In the genomic region with DNA sequence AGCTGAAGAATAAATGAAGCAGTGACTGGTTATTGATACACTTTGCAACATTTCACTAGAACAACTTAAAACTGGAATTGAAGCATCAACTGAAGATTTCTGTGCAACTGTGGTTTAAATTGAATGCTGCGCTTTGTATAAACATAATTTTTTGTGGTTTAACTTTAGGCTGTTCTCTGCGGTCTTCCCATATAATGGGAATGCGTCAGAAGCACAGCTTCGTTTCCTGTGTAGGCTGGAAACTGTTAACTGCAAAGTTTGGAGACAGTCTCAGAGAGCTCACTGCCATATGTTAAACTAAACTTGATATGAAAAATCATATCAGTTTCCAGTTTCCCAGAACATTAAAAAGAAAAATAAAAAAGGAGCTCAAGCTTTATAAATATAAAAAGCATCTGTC, we compare ENCODE assay signal across 11 cellular contexts.
A peak's percentile ranks its signal among the peaks of the same experiment; 100 is the strongest.
DNase-seq lines count a peak whose midpoint lies in the region; ATAC-seq, FAIRE-seq and TF ChIP-seq lines count a peak whose summit lies in the region.
"Had no signal": no experiment of that assay in that cellular context is flagged by ENCODE, and none has a peak within 500 bp of the region (broad histone marks: within the 10 kb centered on the region; RNA-seq: fewer than 3 reads in every experiment).

No MANE protein-coding gene starts in this region.

- no peak overlapping the region for H3K27ac Mint-ChIP-seq in activated CD8-positive, alpha-beta T cell treated with anti-CD3 and anti-CD28 coated beads, Interleukin-2, amount 10 ng/mL, durations not matched to agents 7 days and 5 days
- H3K27ac Mint-ChIP-seq in activated CD8-positive, alpha-beta T cell treated with anti-CD3 and anti-CD28 coated beads for 36 hours: no peak overlapping the region

- BruUV-seq in endothelial cell of umbilical vein (replicated peaks; lab: Mats Ljungman, UMichigan): no TSS peak

- H3K9ac ChIP-seq in endothelial cell of umbilical vein (replicated peaks; ENCODE audit: extremely low read depth, insufficient read depth, low read length): no peak overlapping the region

- ATAC-seq in activated CD8-positive, alpha-beta T cell treated with anti-CD3 and anti-CD28 coated beads, Interleukin-2, amount 10 ng/mL, durations not matched to agents 7 days and 5 days: peak; percentile 65
- no peak for ATAC-seq in activated CD8-positive, alpha-beta T cell treated with anti-CD3 and anti-CD28 coated beads for 36 hours
- ATAC-seq: A549, foreskin keratinocyte had no signal

- H3K4me3 Mint-ChIP-seq in activated CD8-positive, alpha-beta T cell treated with anti-CD3 and anti-CD28 coated beads, Interleukin-2, amount 10 ng/mL, durations not matched to agents 7 days and 5 days: no peak overlapping the region
- no peak overlapping the region for H3K4me3 Mint-ChIP-seq in activated CD8-positive, alpha-beta T cell treated with anti-CD3 and anti-CD28 coated beads for 36 hours

- H3K27me3 ChIP-seq in endothelial cell of umbilical vein (ENCODE audit: control insufficient read depth in 2 of 2, insufficient read depth in 2 of 2, low read length in 2 of 2) (no peaks in the 10 kb centered on the region), tibial nerve (no peaks in the 10 kb centered on the region)
- H3K27me3 ChIP-seq: foreskin keratinocyte had no signal

- H3K4me1 Mint-ChIP-seq in activated CD8-positive, alpha-beta T cell treated with anti-CD3 and anti-CD28 coated beads, Interleukin-2, amount 10 ng/mL, durations not matched to agents 7 days and 5 days (ENCODE audit: low read depth): peaks cover 25% of the 10 kb centered on the region
- H3K4me1 Mint-ChIP-seq in activated CD8-positive, alpha-beta T cell treated with anti-CD3 and anti-CD28 coated beads for 36 hours (ENCODE audit: low read depth): peaks cover 10% of the 10 kb centered on the region

- POLR2A ChIA-PET in activated CD8-positive, alpha-beta T cell treated with anti-CD3 and anti-CD28 coated beads, Interleukin-2, amount 10 ng/mL, durations not matched to agents 7 days and 5 days (lab: Charles Lee): no interaction called here
- POLR2A ChIA-PET in activated CD8-positive, alpha-beta T cell treated with anti-CD3 and anti-CD28 coated beads for 36 hours (lab: Charles Lee): no interaction called here
- POLR2A ChIA-PET in endothelial cell of umbilical vein (lab: Charles Lee): no interaction called here

- no peaks in the 10 kb centered on the region for H4K20me1 ChIP-seq in endothelial cell of umbilical vein (replicated peaks; ENCODE audit: control insufficient read depth, extremely low read depth, insufficient read depth, low read length)

- 23 to 31% methylated on average over 4 of the region's 4 CpGs for WGBS in tibial nerve, 2 donors

- intact Hi-C loops in activated CD8-positive, alpha-beta T cell treated with anti-CD3 and anti-CD28 coated beads for 36 hours (cut with micrococcal nuclease): no loop called here
- intact Hi-C loops in endothelial cell of umbilical vein (cut with micrococcal nuclease): loop anchor here (5.0 kb wide), 1 partner anchor 87 kb away; no protein-coding TSS in a partner anchor

- dilution Hi-C loops in endothelial cell of umbilical vein (cut with MboI; ENCODE audit: extremely low pct_ligation_motif_present, low sequenced_read_pairs): no loop called here

- no peaks in the 10 kb centered on the region for H3K36me3 Mint-ChIP-seq in activated CD8-positive, alpha-beta T cell treated with anti-CD3 and anti-CD28 coated beads, Interleukin-2, amount 10 ng/mL, durations not matched to agents 7 days and 5 days (ENCODE audit: low read depth)
- H3K36me3 Mint-ChIP-seq in activated CD8-positive, alpha-beta T cell treated with anti-CD3 and anti-CD28 coated beads for 36 hours (ENCODE audit: low read depth): no peaks in the 10 kb centered on the region

- no peaks in the 10 kb centered on the region for H3K9me3 Mint-ChIP-seq in activated CD8-positive, alpha-beta T cell treated with anti-CD3 and anti-CD28 coated beads, Interleukin-2, amount 10 ng/mL, durations not matched to agents 7 days and 5 days (ENCODE audit: insufficient read depth)
- H3K9me3 Mint-ChIP-seq in activated CD8-positive, alpha-beta T cell treated with anti-CD3 and anti-CD28 coated beads for 36 hours: no peaks in the 10 kb centered on the region

- TF ChIP-seq EP300 in tibial nerve (IDR thresholded peaks at IDR 0.05): no peak

- H3K4me1 ChIP-seq in endothelial cell of umbilical vein (ENCODE audit: control insufficient read depth, extremely low read depth, insufficient read depth, low read length) (peaks cover 5% of the 10 kb centered on the region), tibial nerve (no peaks in the 10 kb centered on the region)
- H3K4me1 ChIP-seq: A549, foreskin keratinocyte had no signal

- TF ChIP-seq POLR2A in endothelial cell of umbilical vein (IDR thresholded peaks at IDR 0.05; ENCODE audit: low read depth, low read length) (no peak), tibial nerve (IDR thresholded peaks at IDR 0.05) (no peak), GM12892 (IDR thresholded peaks at IDR 0.05; ENCODE audit: low read depth, low read length) (no peak)

- no peak for TF ChIP-seq CTCF in activated CD8-positive, alpha-beta T cell treated with anti-CD3 and anti-CD28 coated beads for 36 hours (IDR thresholded peaks at IDR 0.05)
- TF ChIP-seq CTCF in endothelial cell of umbilical vein (IDR thresholded peaks at IDR 0.05; ENCODE audit: extremely low read depth in 1 of 2, insufficient read depth in 1 of 2, low read depth in 1 of 2, low read length in 2 of 2) (no peak), tibial nerve (IDR thresholded peaks at IDR 0.05) (no peak)

- peak overlapping the region; percentile 31 for H3K4me2 ChIP-seq in endothelial cell of umbilical vein (ENCODE audit: insufficient read depth, low read length)
- H3K4me2 ChIP-seq: A549 had no signal

- H3K9me3 ChIP-seq in endothelial cell of umbilical vein (replicated peaks; ENCODE audit: control insufficient read depth, insufficient read depth, low read length) (no peaks in the 10 kb centered on the region), tibial nerve (no peaks in the 10 kb centered on the region)
- H3K9me3 ChIP-seq: A549 had no signal

- peak overlapping the region; percentile 64 for H2AFZ ChIP-seq in endothelial cell of umbilical vein (ENCODE audit: low read depth, low read length)

- FAIRE-seq in endothelial cell of umbilical vein (lab: Jason Lieb, UNC) (peak; percentile 62), GM12892 (lab: Jason Lieb, UNC) (no peak)
- FAIRE-seq: A549 had no signal

- CTCF ChIA-PET in activated CD8-positive, alpha-beta T cell treated with anti-CD3 and anti-CD28 coated beads, Interleukin-2, amount 10 ng/mL, durations not matched to agents 7 days and 5 days (lab: Charles Lee): interaction anchor here (1.1 kb wide), 1 partner anchor 50 kb away, joined by 4 read pairs; no protein-coding TSS in a partner anchor
- CTCF ChIA-PET in activated CD8-positive, alpha-beta T cell treated with anti-CD3 and anti-CD28 coated beads for 36 hours (lab: Charles Lee): no interaction called here
- CTCF ChIA-PET in endothelial cell of umbilical vein (lab: Charles Lee): interaction anchor here (1.0 to 1.3 kb wide), 4 partner anchors 9 to 101 kb away, joined by 3 to 4 read pairs (median 3); no protein-coding TSS in a partner anchor

- no peaks in the 10 kb centered on the region for H3K79me2 ChIP-seq in endothelial cell of umbilical vein (ENCODE audit: control insufficient read depth, insufficient read depth, low read length)

- H3K36me3 ChIP-seq in endothelial cell of umbilical vein (ENCODE audit: control insufficient read depth in 2 of 2, extremely low read depth in 1 of 2, insufficient read depth in 2 of 2, low read length in 2 of 2) (no peaks in the 10 kb centered on the region), tibial nerve (no peaks in the 10 kb centered on the region)

- H3K27me3 Mint-ChIP-seq in activated CD8-positive, alpha-beta T cell treated with anti-CD3 and anti-CD28 coated beads, Interleukin-2, amount 10 ng/mL, durations not matched to agents 7 days and 5 days (ENCODE audit: low read depth): peaks cover 9% of the 10 kb centered on the region
- no peaks in the 10 kb centered on the region for H3K27me3 Mint-ChIP-seq in activated CD8-positive, alpha-beta T cell treated with anti-CD3 and anti-CD28 coated beads for 36 hours

- H3K27ac ChIP-seq in endothelial cell of umbilical vein (ENCODE audit: insufficient read depth, low read depth, low read length) (no peak overlapping the region), tibial nerve (no peak overlapping the region)
- H3K27ac ChIP-seq: A549, foreskin keratinocyte had no signal

- DNase-seq in activated CD8-positive, alpha-beta T cell treated with anti-CD3 and anti-CD28 coated beads, Interleukin-2, amount 10 ng/mL, durations not matched to agents 7 days and 5 days: no peak
- DNase-seq in activated CD8-positive, alpha-beta T cell treated with anti-CD3 and anti-CD28 coated beads for 36 hours: no peak
- peak; percentile 66 for DNase-seq in RPMI7951 (ENCODE audit: low read depth)
- peak; percentile 60 for DNase-seq in endothelial cell of umbilical vein (ENCODE audit: low read depth, low spot score)
- DNase-seq in superior temporal gyrus (ENCODE audit: extremely low spot score): peak; percentile 60
- no peak for DNase-seq in tibial nerve (ENCODE audit: low spot score in 2 of 2)
- no peak for DNase-seq in DMS 273 treated with DMSO at 0.1 percent for 48 hours (lab: John Stamatoyannopoulos, UW)
- no peak for DNase-seq in GM12892 (ENCODE audit: insufficient read length)
- DNase-seq: foreskin keratinocyte had no signal

- H3K4me3 ChIP-seq in endothelial cell of umbilical vein (replicated peaks in 1 of 3; ENCODE audit: insufficient read depth in 1 of 3, low read depth in 1 of 3, low read length in 3 of 3) (no peak overlapping the region), tibial nerve (no peak overlapping the region)
- H3K4me3 ChIP-seq: A549, lung had no signal

- H3K9me1 ChIP-seq in endothelial cell of umbilical vein (replicated peaks; ENCODE audit: control insufficient read depth, extremely low read depth, insufficient read depth, low read length): no peaks in the 10 kb centered on the region

TF ChIP-seq in endothelial cell of umbilical vein, 7 proteins besides CTCF, POLR2A, EP300 and RAD21:
- peak; percentile 50 for TF ChIP-seq FOS (IDR thresholded peaks at IDR 0.05; ENCODE audit: borderline replicate concordance, insufficient read depth, low read length)
- TF ChIP-seq JUN (IDR thresholded peaks at IDR 0.05; ENCODE audit: borderline replicate concordance, insufficient read depth, insufficient read length, low read depth): no peak

Comparison
In these comparisons a context has a peak if more than half of its experiments do, and no peak if none do; other contexts are left out.
1. DNase-seq: peak in RPMI7951 (single experiment), endothelial cell of umbilical vein (single experiment) and superior temporal gyrus (single experiment); none in activated CD8-positive, alpha-beta T cell treated with anti-CD3 and anti-CD28 coated beads, Interleukin-2, amount 10 ng/mL, durations not matched to agents 7 days and 5 days (single experiment), activated CD8-positive, alpha-beta T cell treated with anti-CD3 and anti-CD28 coated beads for 36 hours (single experiment), tibial nerve (0 of 2), DMS 273 treated with DMSO at 0.1 percent for 48 hours (single experiment) and GM12892 (single experiment).